ENCODE assay signal across 3 cellular contexts in genomic region chr2:168939061-168939460, GRCh38.
TF ChIP-seq lines count a peak whose summit lies in the region.

No MANE protein-coding gene starts in this region.

TF ChIP-seq in HepG2, 621 proteins besides CTCF, POLR2A, EP300 and RAD21:
- TF ChIP-seq KLF9 (CRISPR knock-in tag; IDR thresholded peaks at IDR 0.05; ENCODE audit: low read depth) (no peak), CEBPB (IDR thresholded peaks at IDR 0.05; ENCODE audit: borderline replicate concordance, low read depth, low read length) (0 out of 2 replicates have a peak, but pooled peaks have one; percentile 14)
TF ChIP-seq in HepG2: peak in this region for 1.

TF ChIP-seq in IMR-90, 13 proteins besides CTCF, POLR2A, EP300 and RAD21:
- TF ChIP-seq CEBPB (IDR thresholded peaks at IDR 0.05; ENCODE audit: low read depth, low read length) (peak; percentile 43), USF2 (IDR thresholded peaks at IDR 0.05; ENCODE audit: low read depth, low read length) (no peak)

TF ChIP-seq in K562, 482 proteins besides CTCF, POLR2A, EP300 and RAD21:
- peak; percentile 67 for TF ChIP-seq CEBPB (tag; IDR thresholded peaks at IDR 0.05)
- TF ChIP-seq MAZ (CRISPR knock-in tag; conservative IDR thresholded peaks at IDR 0.05 in 1 of 2, IDR thresholded peaks at IDR 0.05 in 1 of 2) = no peak
- no peak for TF ChIP-seq CEBPG (CRISPR knock-in tag; IDR thresholded peaks at IDR 0.05)
- TF ChIP-seq CEBPG (tag; conservative IDR thresholded peaks at IDR 0.05 in 1 of 2, IDR thresholded peaks at IDR 0.05 in 1 of 2) = peak; percentile 32 to 55; a peak in 2 of 4 replicates
- TF ChIP-seq FUS (optimal IDR thresholded peaks at IDR 0.05; ENCODE audit: low read depth, low read length) = no peak
- no peak for TF ChIP-seq MYBL2 (IDR thresholded peaks at IDR 0.05; ENCODE audit: low read depth)
- no peak for TF ChIP-seq MYBL2 (CRISPR knock-in tag; IDR thresholded peaks at IDR 0.05; ENCODE audit: borderline replicate concordance)
- no peak for TF ChIP-seq POLR2AphosphoS5 (IDR thresholded peaks at IDR 0.05; ENCODE audit: control insufficient read depth, insufficient read depth, low read depth, low read length)
- no peak for TF ChIP-seq ID3 (CRISPR knock-in tag; IDR thresholded peaks at IDR 0.05)
- no peak for TF ChIP-seq ID3 (tag; IDR thresholded peaks at IDR 0.05)
- no peak for TF ChIP-seq CLOCK (CRISPR knock-in tag; IDR thresholded peaks at IDR 0.05; ENCODE audit: borderline replicate concordance)
